1 cellular context compared by ENCODE assay signal in the genomic region with DNA sequence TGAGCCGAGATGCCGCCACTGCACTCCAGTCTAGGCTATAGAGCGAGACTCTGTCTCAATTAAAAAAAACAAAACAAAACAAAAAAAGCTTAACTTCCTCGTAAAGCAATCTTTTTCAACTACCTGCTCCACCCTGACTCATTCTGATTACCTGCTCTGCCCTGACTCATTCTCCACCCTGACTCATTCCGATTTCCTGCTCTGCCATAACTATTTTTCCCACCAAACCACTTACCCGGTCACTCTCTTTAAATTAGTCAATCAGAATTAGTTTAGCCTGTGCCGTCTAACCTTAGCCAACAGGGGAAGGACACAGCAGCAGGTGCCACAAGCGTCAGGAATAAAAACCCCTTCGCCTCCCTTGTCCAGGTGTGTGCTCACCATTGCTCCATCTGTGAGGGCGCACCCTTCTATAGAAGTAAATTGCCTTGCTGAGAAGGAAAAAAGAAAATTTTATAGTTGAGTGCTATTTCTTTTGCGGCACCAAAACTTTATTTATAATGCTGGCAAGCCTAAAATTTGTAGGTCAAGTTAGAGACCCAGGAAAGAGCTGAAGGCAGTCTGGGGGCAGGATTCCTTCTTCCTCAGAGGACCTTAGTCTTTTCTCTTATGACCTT.
TF ChIP-seq lines count a peak whose summit lies in the region.

No MANE protein-coding gene starts in this region.

TF ChIP-seq in HEK293, 187 proteins besides CTCF, POLR2A, EP300 and RAD21 (continued from another document):
- TF ChIP-seq, protein P1, sequence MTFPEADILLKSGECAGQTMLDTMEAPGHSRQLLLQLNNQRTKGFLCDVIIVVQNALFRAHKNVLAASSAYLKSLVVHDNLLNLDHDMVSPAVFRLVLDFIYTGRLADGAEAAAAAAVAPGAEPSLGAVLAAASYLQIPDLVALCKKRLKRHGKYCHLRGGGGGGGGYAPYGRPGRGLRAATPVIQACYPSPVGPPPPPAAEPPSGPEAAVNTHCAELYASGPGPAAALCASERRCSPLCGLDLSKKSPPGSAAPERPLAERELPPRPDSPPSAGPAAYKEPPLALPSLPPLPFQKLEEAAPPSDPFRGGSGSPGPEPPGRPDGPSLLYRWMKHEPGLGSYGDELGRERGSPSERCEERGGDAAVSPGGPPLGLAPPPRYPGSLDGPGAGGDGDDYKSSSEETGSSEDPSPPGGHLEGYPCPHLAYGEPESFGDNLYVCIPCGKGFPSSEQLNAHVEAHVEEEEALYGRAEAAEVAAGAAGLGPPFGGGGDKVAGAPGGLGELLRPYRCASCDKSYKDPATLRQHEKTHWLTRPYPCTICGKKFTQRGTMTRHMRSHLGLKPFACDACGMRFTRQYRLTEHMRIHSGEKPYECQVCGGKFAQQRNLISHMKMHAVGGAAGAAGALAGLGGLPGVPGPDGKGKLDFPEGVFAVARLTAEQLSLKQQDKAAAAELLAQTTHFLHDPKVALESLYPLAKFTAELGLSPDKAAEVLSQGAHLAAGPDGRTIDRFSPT (tag by site-specific recombination; IDR thresholded peaks at IDR 0.05) = no peak
